In the genomic region with DNA sequence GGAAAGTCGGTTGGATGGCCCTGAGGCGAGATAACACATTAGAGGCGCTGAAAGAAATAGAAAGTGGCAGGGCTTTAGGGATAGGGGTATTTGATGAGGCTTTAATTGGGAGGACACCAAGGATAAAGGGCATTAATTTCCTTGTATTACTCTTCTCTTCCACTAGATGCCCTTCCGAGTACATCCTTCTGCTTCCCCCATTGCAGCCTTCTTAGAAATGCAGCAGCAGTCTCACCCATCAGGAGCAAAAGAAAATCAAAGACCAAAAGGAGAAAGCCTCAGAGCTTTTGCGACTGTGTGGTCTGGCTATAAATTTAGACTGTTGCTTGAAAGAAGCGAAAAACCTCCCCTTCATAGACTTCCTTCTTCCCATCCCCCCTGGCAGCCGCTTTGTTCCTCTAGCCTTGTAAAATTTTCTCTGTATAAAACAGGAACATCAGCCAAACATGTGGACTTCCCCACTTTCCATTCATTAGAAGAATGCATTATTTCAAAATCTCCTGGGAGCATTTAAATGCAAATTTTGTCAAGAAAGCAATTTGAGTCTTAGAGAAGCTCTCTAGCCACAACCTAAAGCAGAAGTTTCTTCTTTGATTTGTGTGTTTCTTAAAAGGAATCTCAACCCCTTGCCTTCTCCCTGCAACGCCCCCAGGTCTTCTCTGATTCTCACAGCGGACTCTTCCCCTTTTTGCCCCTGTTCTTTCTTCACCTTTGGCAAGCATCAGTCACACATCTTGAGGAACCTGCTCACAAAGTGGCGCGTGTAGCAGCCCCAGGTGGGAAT, we compare ENCODE assay signal across 8 cellular contexts.
DNase-seq lines count a peak whose midpoint lies in the region; ATAC-seq and TF ChIP-seq lines count a peak whose summit lies in the region.

No MANE protein-coding gene starts in this region.

- H3K27me3 Mint-ChIP-seq in stimulated activated naive CD8-positive, alpha-beta T cell treated with anti-CD3 and anti-CD28 coated beads, Interleukin-15, amount 100 ng/mL, for 72 hours, result peaks cover 8% of the 10 kb centered on the region

- no peaks in the 10 kb centered on the region for H3K27me3 ChIP-seq in BE2C

- peaks cover 37% of the 10 kb centered on the region for H3K4me1 Mint-ChIP-seq in stimulated activated naive CD8-positive, alpha-beta T cell treated with anti-CD3 and anti-CD28 coated beads, Interleukin-15, amount 100 ng/mL, for 72 hours

- no peaks in the 10 kb centered on the region for H3K9me3 Mint-ChIP-seq in stimulated activated naive CD8-positive, alpha-beta T cell treated with anti-CD3 and anti-CD28 coated beads, Interleukin-15, amount 100 ng/mL, for 72 hours

- TF ChIP-seq CTCF in BE2C (IDR thresholded peaks at IDR 0.05; ENCODE audit: low read depth, low read length) (peak; percentile 62), choroid plexus epithelial cell (conservative IDR thresholded peaks at IDR 0.05; ENCODE audit: low read depth, low read length) (peak; percentile 79)

- DNase-seq in BE2C (peak; percentile 18), NCI-H1417 (lab: John Stamatoyannopoulos, UW) (peak; percentile 54 to 82 (median 58)), SK-N-DZ (ENCODE audit: low spot score) (peak; percentile 69), choroid plexus epithelial cell (ENCODE audit: low read depth) (peak; percentile 90), kidney tubule cell (ENCODE audit: low spot score) (peak; percentile 80)
- DNase-seq in stimulated activated naive CD8-positive, alpha-beta T cell treated with anti-CD3 and anti-CD28 coated beads, Interleukin-15, amount 100 ng/mL, for 72 hours, result peak; percentile 35 to 41

- H3K4me3 ChIP-seq in BE2C (ENCODE audit: low read depth, low read length), result no peak overlapping the region
- H3K4me3 ChIP-seq in choroid plexus epithelial cell (ENCODE audit: low read depth, low read length), result no peak overlapping the region

- no peaks in the 10 kb centered on the region for H3K36me3 ChIP-seq in BE2C

- ATAC-seq in GM18861 (IDR thresholded peaks at IDR 0.05; ENCODE audit: unreplicated experiment) (peak; percentile 34), GM21717 (IDR thresholded peaks at IDR 0.05; ENCODE audit: unreplicated experiment) (no peak)
- peak; percentile 56 for ATAC-seq in stimulated activated naive CD8-positive, alpha-beta T cell treated with anti-CD3 and anti-CD28 coated beads, Interleukin-15, amount 100 ng/mL, for 72 hours

- H3K4me1 ChIP-seq in BE2C, result no peaks in the 10 kb centered on the region

- no peak overlapping the region for H3K27ac Mint-ChIP-seq in stimulated activated naive CD8-positive, alpha-beta T cell treated with anti-CD3 and anti-CD28 coated beads, Interleukin-15, amount 100 ng/mL, for 72 hours

- H3K4me3 Mint-ChIP-seq in stimulated activated naive CD8-positive, alpha-beta T cell treated with anti-CD3 and anti-CD28 coated beads, Interleukin-15, amount 100 ng/mL, for 72 hours, result peak overlapping the region; percentile 34 to 56

- no peaks in the 10 kb centered on the region for H3K9me3 ChIP-seq in BE2C

Comparison
In these comparisons a context has a peak if more than half of its experiments do, and no peak if none do; other contexts are left out.
1. DNase-seq: peak in every context shown above with its lines; median percentile 90 in choroid plexus epithelial cell; 80 in kidney tubule cell; 69 in SK-N-DZ; 58 in NCI-H1417; 38 in stimulated activated naive CD8-positive, alpha-beta T cell treated with anti-CD3 and anti-CD28 coated beads, Interleukin-15, amount 100 ng/mL, for 72 hours; 18 in BE2C.